ENCODE assay signal across 2 cellular contexts in genomic region chr11:74517592-74517991, GRCh38. TPM values are rescaled to one million over a fixed set of nuclear protein-coding genes. Genes with fewer than 3 reads are reported as not detected.
"Had no signal": no experiment of that assay in that cellular context is flagged by ENCODE, and none has a peak within 500 bp of the region (broad histone marks: within the 10 kb centered on the region; RNA-seq: fewer than 3 reads in every experiment).

No MANE protein-coding gene starts in this region.

RNA-seq across cellular contexts. Expression of gene KCNE3, which starts 50.2 kb away (rescaled TPM):
- total RNA-seq: MCF 10A, NCI-H460 had no signal
